8 cellular contexts compared by ENCODE assay signal in the genomic region with DNA sequence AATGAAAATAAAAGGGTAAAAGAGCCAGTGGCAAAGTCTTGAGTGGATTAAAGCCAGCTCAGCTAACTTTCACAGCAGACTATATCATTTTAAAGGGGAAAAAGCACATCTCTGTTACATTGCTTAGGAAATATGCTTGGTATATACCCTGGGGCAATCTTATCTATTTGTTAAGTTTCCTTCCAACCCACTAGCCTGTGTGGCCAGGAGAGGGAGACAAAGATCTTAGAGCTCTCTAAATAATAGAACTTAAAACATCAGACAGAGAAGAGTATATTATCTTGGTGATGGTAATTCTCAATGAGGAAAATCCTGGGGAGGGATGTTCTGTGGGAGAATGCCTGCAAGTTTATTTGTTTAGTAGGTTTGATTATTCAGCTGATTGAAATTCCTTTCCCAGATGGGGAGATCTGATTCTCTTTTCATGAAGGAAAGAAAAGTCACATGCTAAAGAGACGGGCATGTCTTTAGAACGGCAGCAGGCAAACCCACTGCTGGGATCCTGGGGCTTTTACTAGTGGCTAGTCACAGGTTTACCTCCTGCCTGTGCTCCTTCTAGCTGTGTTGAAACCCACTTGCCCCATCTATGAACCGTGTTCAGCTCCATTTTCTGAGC. TPM values are rescaled to one million over a fixed set of nuclear protein-coding genes. Genes with fewer than 3 reads are reported as not detected.
DNase-seq lines count a peak whose midpoint lies in the region; ATAC-seq and TF ChIP-seq lines count a peak whose summit lies in the region.

No MANE protein-coding gene starts in this region.

- H3K79me2 ChIP-seq in PC-3 (ENCODE audit: low read length), result no peaks in the 10 kb centered on the region

- BruUV-seq in PC-3 (replicated peaks; lab: Mats Ljungman, UMichigan), result no TSS peak

- no peaks in the 10 kb centered on the region for H3K27me3 ChIP-seq in PC-3 (ENCODE audit: low read length)
- no peaks in the 10 kb centered on the region for H3K27me3 ChIP-seq in ascending aorta

- TF ChIP-seq CTCF in PC-3 (conservative IDR thresholded peaks at IDR 0.05; ENCODE audit: low read depth, low read length) (peak; percentile 86), ascending aorta (IDR thresholded peaks at IDR 0.05) (peak in 2 of 3 experiments; percentile 59 to 66)

- peak overlapping the region; percentile 21; the same call in 1 of the 2 replicates for H2AFZ ChIP-seq in PC-3 (ENCODE audit: low read length)

- H3K9me3 ChIP-seq in PC-3 (ENCODE audit: low read length), result no peaks in the 10 kb centered on the region
- H3K9me3 ChIP-seq in ascending aorta, result no peaks in the 10 kb centered on the region

- no peak overlapping the region for H3K9ac ChIP-seq in PC-3 (ENCODE audit: low read length)

- ATAC-seq in PC-3 (peak; percentile 97), GM21786 (IDR thresholded peaks at IDR 0.05; ENCODE audit: unreplicated experiment) (no peak), HG03045 (IDR thresholded peaks at IDR 0.05; ENCODE audit: unreplicated experiment) (no peak)

- H3F3A ChIP-seq in PC-3 (ENCODE audit: low read length, unreplicated experiment), result no peaks in the 10 kb centered on the region

- no peaks in the 10 kb centered on the region for H4K20me1 ChIP-seq in PC-3 (ENCODE audit: low read length)

- H3K4me1 ChIP-seq in PC-3 (ENCODE audit: insufficient read depth, low read length) (no peaks in the 10 kb centered on the region), ascending aorta (no peaks in the 10 kb centered on the region)

- no peak overlapping the region for H3K4me2 ChIP-seq in PC-3 (ENCODE audit: low read length)

- intact Hi-C loops in PC-3 (cut with micrococcal nuclease) (no loop called here), ascending aorta (cut with DNase I) (no loop called here)

- no peak overlapping the region for H3K27ac ChIP-seq in PC-3 (ENCODE audit: low read length)
- H3K27ac ChIP-seq in ascending aorta, result no peak overlapping the region

- CTCF ChIA-PET in PC-3 (lab: Charles Lee), result interaction anchor here (0.7 to 1.2 kb wide), 3 partner anchors 235 to 1313 kb away, joined by 4 to 7 read pairs (median 5); no protein-coding TSS in a partner anchor

- H3K4me3 ChIP-seq in PC-3 (ENCODE audit: low read length) (no peak overlapping the region), ascending aorta (no peak overlapping the region)

- POLR2A ChIA-PET in PC-3 (lab: Charles Lee; ENCODE audit: unreplicated experiment), result no interaction called here

- H3K36me3 ChIP-seq in PC-3 (ENCODE audit: low read depth, low read length) (no peaks in the 10 kb centered on the region), ascending aorta (no peaks in the 10 kb centered on the region)

- DNase-seq in ELR (ENCODE audit: low read depth) (peak; percentile 92), Kasumi-1 (lab: John Stamatoyannopoulos, UW) (peak; percentile 68 to 85), PC-3 (peak; percentile 93), ascending aorta (ENCODE audit: low spot score in 2 of 2) (peak in 1 of 2 donors; percentile 65), hepatic stellate cell (ENCODE audit: low spot score) (peak; percentile 36)
- DNase-seq in stimulated activated CD4-positive, alpha-beta T cell treated with anti-CD3 and anti-CD28 coated beads, Interleukin-2, amount 100 ng/mL, for 24 hours, result peak; percentile 27 to 48

- H3K9me2 ChIP-seq in PC-3 (replicated peaks; ENCODE audit: low read length), result no peaks in the 10 kb centered on the region

RNA-seq across cellular contexts. Expression of gene KCNE2, which starts 3.6 kb away (rescaled TPM):
- not detected in 2 replicates for total RNA-seq in PC-3 (2014; rRNA removed)
- not detected for total RNA-seq in ascending aorta

RNA-seq across cellular contexts. Expression of gene SMIM11, which starts 7.9 kb away (rescaled TPM):
- 32.5 and 39.8 TPM in 2 replicates for total RNA-seq in PC-3 (2014; rRNA removed)
- total RNA-seq in ascending aorta, result not detected

RNA-seq across cellular contexts. Expression of gene SMIM34, which starts 56.3 kb away (rescaled TPM):
- not detected in 2 replicates for total RNA-seq in PC-3 (2014; rRNA removed)
- not detected for total RNA-seq in ascending aorta

Comparison
In these comparisons a context has a peak if more than half of its experiments do, and no peak if none do; other contexts are left out.
1. RNA of gene SMIM11, which starts 7.9 kb away (total RNA-seq): 32.5 to 39.8 TPM in PC-3; not detected in ascending aorta (single experiment); every median in the first group is over 10 times any median in the second.